ENCODE assay signal across 1 cellular context in genomic region chr2:210523650-210524289, GRCh38.
TF ChIP-seq lines count a peak whose summit lies in the region.

No MANE protein-coding gene starts in this region.

TF ChIP-seq in HepG2, 621 proteins besides CTCF, POLR2A, EP300 and RAD21 (continued from another document and continues in another):
- no peak for TF ChIP-seq CREM (IDR thresholded peaks at IDR 0.05)
- TF ChIP-seq CREM (CRISPR knock-in tag; IDR thresholded peaks at IDR 0.05) = no peak
- TF ChIP-seq EHMT2 (IDR thresholded peaks at IDR 0.05; ENCODE audit: borderline replicate concordance, low read depth, low read length) = no peak; the same call in 1 of the 2 replicates
- TF ChIP-seq ATM (IDR thresholded peaks at IDR 0.05; ENCODE audit: borderline replicate concordance) = no peak
- TF ChIP-seq SP140L (CRISPR knock-in tag; IDR thresholded peaks at IDR 0.05; ENCODE audit: borderline replicate concordance) = peak; percentile 64; the same call in 1 of the 2 replicates
- peak; percentile 99 for TF ChIP-seq NR1H2 (CRISPR knock-in tag; IDR thresholded peaks at IDR 0.05; ENCODE audit: borderline replicate concordance, low read depth)
- no peak for TF ChIP-seq MXD1 (CRISPR knock-in tag; IDR thresholded peaks at IDR 0.05)
- TF ChIP-seq ZHX2 (IDR thresholded peaks at IDR 0.05; ENCODE audit: low read depth) = no peak
- TF ChIP-seq ZHX2 (CRISPR knock-in tag; IDR thresholded peaks at IDR 0.05; ENCODE audit: borderline replicate concordance) = no peak
- peak; percentile 47; the same call in 1 of the 2 replicates for TF ChIP-seq ZMYM3 (CRISPR knock-in tag; IDR thresholded peaks at IDR 0.05)
- no peak for TF ChIP-seq SOX13 (IDR thresholded peaks at IDR 0.05)
- peak in 1 of 2 experiments; percentile 77; a peak in 2 of 4 replicates for TF ChIP-seq SOX13 (CRISPR knock-in tag; conservative IDR thresholded peaks at IDR 0.05 in 1 of 2, IDR thresholded peaks at IDR 0.05 in 1 of 2)
- 0 out of 2 replicates have a peak, but pooled peaks have one; percentile 36 for TF ChIP-seq KLF9 (CRISPR knock-in tag; IDR thresholded peaks at IDR 0.05; ENCODE audit: low read depth)
- no peak for TF ChIP-seq ZNF230 (CRISPR knock-in tag; IDR thresholded peaks at IDR 0.05)
- TF ChIP-seq CHCHD3 (CRISPR knock-in tag; IDR thresholded peaks at IDR 0.05) = no peak
- peak; percentile 30 for TF ChIP-seq MAFF (IDR thresholded peaks at IDR 0.05; ENCODE audit: low read depth, low read length)
- no peak for TF ChIP-seq POLR2AphosphoS5 (IDR thresholded peaks at IDR 0.05; ENCODE audit: low read depth, low read length)
- TF ChIP-seq ZNF292 (CRISPR knock-in tag; IDR thresholded peaks at IDR 0.05; ENCODE audit: borderline replicate concordance, low read depth) = peak; percentile 68; the same call in 1 of the 2 replicates
- TF ChIP-seq TCF7 (IDR thresholded peaks at IDR 0.05; ENCODE audit: low read depth) = 0 out of 2 replicates have a peak, but pooled peaks have one; percentile 13
- TF ChIP-seq ZUFSP (CRISPR knock-in tag; IDR thresholded peaks at IDR 0.05; ENCODE audit: borderline replicate concordance) = no peak
- TF ChIP-seq MTF2 (CRISPR knock-in tag; IDR thresholded peaks at IDR 0.05; ENCODE audit: borderline replicate concordance) = no peak
- TF ChIP-seq ZFP1 (CRISPR knock-in tag; IDR thresholded peaks at IDR 0.05) = no peak
- TF ChIP-seq AGO2 (optimal IDR thresholded peaks at IDR 0.05; ENCODE audit: low read depth, low read length) = no peak
- TF ChIP-seq ZNF619 (CRISPR knock-in tag; IDR thresholded peaks at IDR 0.05) = no peak
- TF ChIP-seq KAT8 (CRISPR knock-in tag; IDR thresholded peaks at IDR 0.05) = peak; percentile 32; the same call in 1 of the 2 replicates
- no peak for TF ChIP-seq ZNF691 (CRISPR knock-in tag; IDR thresholded peaks at IDR 0.05; ENCODE audit: borderline replicate concordance, low read depth)
- peak; percentile 59 for TF ChIP-seq PPARG (CRISPR knock-in tag; conservative IDR thresholded peaks at IDR 0.05)
- peak; percentile 76; the same call in 1 of the 2 replicates for TF ChIP-seq HMG20A (CRISPR knock-in tag; IDR thresholded peaks at IDR 0.05; ENCODE audit: borderline replicate concordance)
- peak; percentile 66; the same call in 1 of the 2 replicates for TF ChIP-seq SAP130 (CRISPR knock-in tag; IDR thresholded peaks at IDR 0.05; ENCODE audit: low read depth)
- TF ChIP-seq NCOA2 (CRISPR knock-in tag; IDR thresholded peaks at IDR 0.05) = peak; percentile 81
- TF ChIP-seq GLI4 (CRISPR knock-in tag; IDR thresholded peaks at IDR 0.05; ENCODE audit: borderline replicate concordance) = no peak
- peak; percentile 89 for TF ChIP-seq MEIS2 (CRISPR knock-in tag; IDR thresholded peaks at IDR 0.05)
- TF ChIP-seq ELK4 (CRISPR knock-in tag; IDR thresholded peaks at IDR 0.05; ENCODE audit: borderline replicate concordance) = no peak
- TF ChIP-seq ELF3 (CRISPR knock-in tag; IDR thresholded peaks at IDR 0.05) = peak; percentile 70; the same call in 1 of the 2 replicates
- TF ChIP-seq SOX6 (IDR thresholded peaks at IDR 0.05) = no peak
- TF ChIP-seq SOX6 (CRISPR knock-in tag; IDR thresholded peaks at IDR 0.05) = peak; percentile 81
- TF ChIP-seq TEAD2 (CRISPR knock-in tag; IDR thresholded peaks at IDR 0.05) = no peak
- TF ChIP-seq ETS1 (CRISPR knock-in tag; IDR thresholded peaks at IDR 0.05) = no peak
- TF ChIP-seq THRA (CRISPR knock-in tag; IDR thresholded peaks at IDR 0.05; ENCODE audit: borderline replicate concordance) = peak; percentile 100
- TF ChIP-seq PITX1 (CRISPR knock-in tag; IDR thresholded peaks at IDR 0.05) = 0 out of 2 replicates have a peak, but pooled peaks have one; percentile 24
- TF ChIP-seq ZNF644 (CRISPR knock-in tag; IDR thresholded peaks at IDR 0.05; ENCODE audit: low read depth) = peak; percentile 93
- TF ChIP-seq DZIP1 (CRISPR knock-in tag; IDR thresholded peaks at IDR 0.05) = no peak
- TF ChIP-seq RXRB (CRISPR knock-in tag; IDR thresholded peaks at IDR 0.05; ENCODE audit: borderline replicate concordance) = peak; percentile 100
- TF ChIP-seq SP5 (CRISPR knock-in tag; IDR thresholded peaks at IDR 0.05; ENCODE audit: borderline replicate concordance, low read depth) = peak; percentile 32; the same call in 1 of the 2 replicates
- TF ChIP-seq MEIS1 (CRISPR knock-in tag; IDR thresholded peaks at IDR 0.05; ENCODE audit: borderline replicate concordance) = peak; percentile 75; the same call in 1 of the 2 replicates
- TF ChIP-seq ZNF788 (CRISPR knock-in tag; IDR thresholded peaks at IDR 0.05; ENCODE audit: borderline replicate concordance) = peak; percentile 48; the same call in 1 of the 2 replicates
- no peak for TF ChIP-seq CREBL2 (CRISPR knock-in tag; IDR thresholded peaks at IDR 0.05; ENCODE audit: borderline replicate concordance)
